ENCODE assay signal across 18 cellular contexts in genomic region chr3:39755100-39755499, GRCh38. TPM values are rescaled to one million over a fixed set of nuclear protein-coding genes. Genes with fewer than 3 reads are reported as not detected.
"Had no signal": no experiment of that assay in that cellular context is flagged by ENCODE, and none has a peak within 500 bp of the region (broad histone marks: within the 10 kb centered on the region; RNA-seq: fewer than 3 reads in every experiment).

No MANE protein-coding gene starts in this region.

- DNase-seq: activated CD8-positive, alpha-beta memory T cell treated with anti-CD3 and anti-CD28 coated beads, Interleukin-2, amount 50 U/mL, for 4 hours; activated CD8-positive, alpha-beta T cell treated with anti-CD3 and anti-CD28 coated beads, Interleukin-2, amount 10 ng/mL, durations not matched to agents 7 days and 5 days; activated gamma-delta T cell treated with Interleukin-2 at 50 U/mL for 16 hours; activated T-cell treated with anti-CD3 and anti-CD28 coated beads, Interleukin-2, amount 50 U/mL, for 72 hours; amygdala; body of pancreas; caudate nucleus; colonic mucosa; islet precursor cell; ovary; stimulated activated CD4-positive, alpha-beta T cell treated with anti-CD3 and anti-CD28 coated beads, Interleukin-1b, Interleukin-23, amount 100 ng/mL, for 48 hours; upper lobe of right lung had no signal

- H3K27ac ChIP-seq: body of pancreas, colonic mucosa, neural progenitor cell, ovary, thoracic aorta, upper lobe of right lung had no signal

- FAIRE-seq: endometrium had no signal

- H3K36me3 ChIP-seq: colonic mucosa, neural progenitor cell, ovary, thoracic aorta, upper lobe of right lung had no signal

- H3K4me3 Mint-ChIP-seq: activated CD4-positive, alpha-beta T cell treated with anti-CD3 and anti-CD28 coated beads, Interleukin-2, amount 10 ng/mL, durations not matched to agents 24 days and 14 days; activated CD8-positive, alpha-beta T cell treated with anti-CD3 and anti-CD28 coated beads, Interleukin-2, amount 10 ng/mL, durations not matched to agents 7 days and 5 days; activated naive CD8-positive, alpha-beta T cell; activated T-cell treated with anti-CD3 and anti-CD28 coated beads, Interleukin-2, amount 50 U/mL, for 72 hours; neural progenitor cell had no signal

- H3K27me3 ChIP-seq: body of pancreas, colonic mucosa, neural progenitor cell, ovary, upper lobe of right lung had no signal

- H3K4me1 Mint-ChIP-seq: activated CD4-positive, alpha-beta T cell treated with anti-CD3 and anti-CD28 coated beads, Interleukin-2, amount 10 ng/mL, durations not matched to agents 24 days and 14 days; neural progenitor cell had no signal

- H3K9me3 ChIP-seq: body of pancreas, colonic mucosa, ovary, thoracic aorta, upper lobe of right lung had no signal

- H3K4me1 ChIP-seq: colonic mucosa, neural progenitor cell, upper lobe of right lung had no signal

- H3K27ac Mint-ChIP-seq: activated CD4-positive, alpha-beta T cell treated with anti-CD3 and anti-CD28 coated beads, Interleukin-2, amount 10 ng/mL, durations not matched to agents 24 days and 14 days; activated CD8-positive, alpha-beta T cell treated with anti-CD3 and anti-CD28 coated beads, Interleukin-2, amount 10 ng/mL, durations not matched to agents 7 days and 5 days; activated naive CD8-positive, alpha-beta T cell; activated T-cell treated with anti-CD3 and anti-CD28 coated beads, Interleukin-2, amount 50 U/mL, for 72 hours; neural progenitor cell had no signal

- H3K27me3 Mint-ChIP-seq: activated CD4-positive, alpha-beta T cell treated with anti-CD3 and anti-CD28 coated beads, Interleukin-2, amount 10 ng/mL, durations not matched to agents 24 days and 14 days had no signal

- H3K4me3 ChIP-seq: body of pancreas, colonic mucosa, neural progenitor cell, ovary, thoracic aorta, upper lobe of right lung had no signal

- H3K36me3 Mint-ChIP-seq: activated naive CD8-positive, alpha-beta T cell; neural progenitor cell had no signal

- H3K9me3 Mint-ChIP-seq: activated CD4-positive, alpha-beta T cell treated with anti-CD3 and anti-CD28 coated beads, Interleukin-2, amount 10 ng/mL, durations not matched to agents 24 days and 14 days; activated T-cell treated with anti-CD3 and anti-CD28 coated beads, Interleukin-2, amount 50 U/mL, for 72 hours had no signal

- ATAC-seq: activated CD8-positive, alpha-beta T cell treated with anti-CD3 and anti-CD28 coated beads, Interleukin-2, amount 10 ng/mL, durations not matched to agents 7 days and 5 days; activated T-cell treated with anti-CD3 and anti-CD28 coated beads, Interleukin-2, amount 50 U/mL, for 72 hours; body of pancreas; esophagus mucosa; upper lobe of right lung had no signal

RNA-seq across cellular contexts. Expression of gene MYRIP, which starts 54.3 kb away (rescaled TPM):
- total RNA-seq: activated CD4-positive, alpha-beta T cell treated with anti-CD3 and anti-CD28 coated beads, Interleukin-2, amount 10 ng/mL, durations not matched to agents 24 days and 14 days; activated CD8-positive, alpha-beta T cell treated with anti-CD3 and anti-CD28 coated beads, Interleukin-2, amount 10 ng/mL, durations not matched to agents 7 days and 5 days; activated T-cell treated with anti-CD3 and anti-CD28 coated beads, Interleukin-2, amount 50 U/mL, for 72 hours had no signal
